Comparison of ENCODE assay signal across 2 cellular contexts in genomic region chr11:119066481-119066880, GRCh38.
TF ChIP-seq lines count a peak whose summit lies in the region.

No MANE protein-coding gene starts in this region.

TF ChIP-seq in IMR-90, 13 proteins besides CTCF, POLR2A, EP300 and RAD21:
- no peak for TF ChIP-seq NFE2L2 (IDR thresholded peaks at IDR 0.05; ENCODE audit: low read depth, low read length)
- TF ChIP-seq RCOR1 (IDR thresholded peaks at IDR 0.05; ENCODE audit: insufficient replicate concordance, low read length), result no peak

TF ChIP-seq in K562, 482 proteins besides CTCF, POLR2A, EP300 and RAD21:
- peak; percentile 48 for TF ChIP-seq NFIC (IDR thresholded peaks at IDR 0.05)
- no peak for TF ChIP-seq RNF2 (IDR thresholded peaks at IDR 0.05)
